In the genomic region with DNA sequence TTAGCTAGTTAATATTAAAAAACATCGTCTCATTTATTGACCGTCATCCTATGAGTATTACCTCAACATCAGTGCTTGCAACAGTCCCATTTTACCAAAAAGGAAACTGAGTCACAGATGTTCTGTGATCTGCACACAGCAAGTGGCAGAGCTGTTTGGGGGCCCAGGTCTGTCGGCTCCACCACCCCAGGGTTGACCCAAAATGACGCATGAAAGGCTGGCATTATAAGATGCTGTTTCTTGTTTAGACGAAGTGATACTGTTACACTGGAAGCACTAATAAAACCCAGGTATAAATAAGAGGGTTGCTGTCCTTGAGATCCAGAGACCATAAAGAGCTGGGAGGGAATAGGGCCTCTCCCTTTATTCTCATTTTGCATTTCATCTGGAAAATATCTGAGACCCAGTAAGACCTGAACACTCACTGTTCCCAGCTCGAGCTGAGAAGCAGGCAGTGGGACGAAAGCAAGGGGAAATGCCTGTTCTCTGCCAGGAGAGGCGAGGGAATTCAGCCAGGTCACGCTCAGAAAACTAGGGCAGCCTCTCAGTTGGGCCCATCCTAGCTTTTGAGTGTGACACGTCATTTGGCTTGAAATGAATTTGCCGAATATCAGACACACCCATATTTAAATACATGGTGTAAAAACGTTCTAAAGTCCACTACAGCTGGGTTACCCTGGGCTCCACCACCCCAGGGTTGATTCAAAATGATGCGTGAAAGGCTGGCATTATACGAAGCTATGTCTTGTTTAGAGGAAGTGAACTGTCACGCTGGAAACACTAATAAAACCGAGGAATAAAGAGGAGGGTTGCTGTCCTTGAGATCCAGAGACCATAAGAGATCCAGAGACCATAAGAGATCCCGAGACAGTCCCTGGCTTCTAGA, we compare ENCODE assay signal across 7 cellular contexts. TPM values are rescaled to one million over a fixed set of nuclear protein-coding genes. Genes with fewer than 3 reads are reported as not detected.
DNase-seq lines count a peak whose midpoint lies in the region; ATAC-seq, FAIRE-seq and TF ChIP-seq lines count a peak whose summit lies in the region.

No MANE protein-coding gene starts in this region.

- peaks cover 47% of the 10 kb centered on the region for H3K4me1 Mint-ChIP-seq in WTC11

- H3K4me3 Mint-ChIP-seq in WTC11 = peak overlapping the region; percentile 92

- H3K27me3 Mint-ChIP-seq in WTC11 (ENCODE audit: low read depth) = no peaks in the 10 kb centered on the region; the same call in 1 of the 2 replicates

- TF ChIP-seq CTCF in WTC11 (IDR thresholded peaks at IDR 0.05) = no peak

- H3K9me3 Mint-ChIP-seq in WTC11 = peaks cover 3% of the 10 kb centered on the region

- intact Hi-C loops in Right ventricle myocardium superior (cut with DNase I) = no loop called here

- POLR2A ChIA-PET in WTC11 (lab: Charles Lee) = interaction anchor here (0.6 kb wide), 1 partner anchor 22 kb away, joined by 3 read pairs; no protein-coding TSS in a partner anchor

- no peak overlapping the region for H3K27ac Mint-ChIP-seq in WTC11

- CTCF ChIA-PET in WTC11 (lab: Charles Lee) = interaction anchor here (1.0 to 2.6 kb wide), 4 partner anchors 16 to 583 kb away, joined by 4 to 24 read pairs (median 4); partner anchors contain the start of genes PPIL6 and SMPD2

- H3K36me3 Mint-ChIP-seq in WTC11 = peaks cover 16% of the 10 kb centered on the region

- ATAC-seq in WTC11 (no peak), Right ventricle myocardium superior (ENCODE audit: poor library complexity) (peak; percentile 49)

- peak; percentile 39 for FAIRE-seq in GM18507 (lab: Jason Lieb, UNC)

- DNase-seq in GM18507 (ENCODE audit: extremely low spot score, insufficient read length, low read depth) (no peak), WTC11 (ENCODE audit: low spot score) (no peak), Right ventricle myocardium superior (peak; percentile 72), skeletal muscle cell (ENCODE audit: low read depth) (no peak), NOMO-1 treated with DMSO at 0.1 percent for 48 hours (lab: John Stamatoyannopoulos, UW; ENCODE audit: unreplicated experiment) (no peak), COLO668 (lab: John Stamatoyannopoulos, UW; ENCODE audit: unreplicated experiment) (no peak), NCI-H510A treated with DMSO at 0.1 percent for 48 hours (lab: John Stamatoyannopoulos, UW) (no peak)

- peak overlapping the region; percentile 89 for H3K4me3 ChIP-seq in skeletal muscle cell (ENCODE audit: low read depth, low read length)

TF ChIP-seq in WTC11, 78 proteins besides CTCF, POLR2A, EP300 and RAD21:
- TF ChIP-seq TEAD4 (CRISPR knock-in tag; IDR thresholded peaks at IDR 0.05) (no peak), FOXP4 (CRISPR knock-in tag; IDR thresholded peaks at IDR 0.05) (no peak), ATF2 (CRISPR knock-in tag; IDR thresholded peaks at IDR 0.05; ENCODE audit: borderline replicate concordance, low read depth) (no peak), ERG (CRISPR knock-in tag; IDR thresholded peaks at IDR 0.05) (no peak)
- TF ChIP-seq, protein P1, sequence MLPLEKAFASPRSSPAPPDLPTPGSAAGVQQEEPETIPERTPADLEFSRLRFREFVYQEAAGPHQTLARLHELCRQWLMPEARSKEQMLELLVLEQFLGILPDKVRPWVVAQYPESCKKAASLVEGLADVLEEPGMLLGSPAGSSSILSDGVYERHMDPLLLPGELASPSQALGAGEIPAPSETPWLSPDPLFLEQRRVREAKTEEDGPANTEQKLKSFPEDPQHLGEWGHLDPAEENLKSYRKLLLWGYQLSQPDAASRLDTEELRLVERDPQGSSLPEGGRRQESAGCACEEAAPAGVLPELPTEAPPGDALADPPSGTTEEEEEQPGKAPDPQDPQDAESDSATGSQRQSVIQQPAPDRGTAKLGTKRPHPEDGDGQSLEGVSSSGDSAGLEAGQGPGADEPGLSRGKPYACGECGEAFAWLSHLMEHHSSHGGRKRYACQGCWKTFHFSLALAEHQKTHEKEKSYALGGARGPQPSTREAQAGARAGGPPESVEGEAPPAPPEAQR (CRISPR knock-in tag; IDR thresholded peaks at IDR 0.05) = no peak

RNA-seq across cellular contexts. Expression of gene MICAL1, which starts 1.4 kb away (rescaled TPM):
- total RNA-seq in WTC11 (2021) = 51.6 to 57.4 TPM (median 52.2 TPM) in 3 replicates
- total RNA-seq in Right ventricle myocardium superior = 5.0 TPM

RNA-seq across cellular contexts. Expression of gene SMPD2, which starts 16.4 kb away (rescaled TPM):
- 11.2 to 13.1 TPM (median 12.2 TPM) in 3 replicates for total RNA-seq in WTC11 (2021)
- 4.1 TPM for total RNA-seq in Right ventricle myocardium superior

RNA-seq across cellular contexts. Expression of gene PPIL6, which starts 16.5 kb away (rescaled TPM):
- total RNA-seq in WTC11 (2021) = 0.61 to 0.76 TPM (median 0.69 TPM) in 3 replicates
- total RNA-seq in Right ventricle myocardium superior = 5.5 TPM

RNA-seq across cellular contexts. Expression of gene ZBTB24, which starts 26.1 kb away (rescaled TPM):
- 13.7 to 14.7 TPM (median 14.6 TPM) in 3 replicates for total RNA-seq in WTC11 (2021)
- 2.4 TPM for total RNA-seq in Right ventricle myocardium superior
